ENCODE assay signal across 23 cellular contexts in the genomic region with DNA sequence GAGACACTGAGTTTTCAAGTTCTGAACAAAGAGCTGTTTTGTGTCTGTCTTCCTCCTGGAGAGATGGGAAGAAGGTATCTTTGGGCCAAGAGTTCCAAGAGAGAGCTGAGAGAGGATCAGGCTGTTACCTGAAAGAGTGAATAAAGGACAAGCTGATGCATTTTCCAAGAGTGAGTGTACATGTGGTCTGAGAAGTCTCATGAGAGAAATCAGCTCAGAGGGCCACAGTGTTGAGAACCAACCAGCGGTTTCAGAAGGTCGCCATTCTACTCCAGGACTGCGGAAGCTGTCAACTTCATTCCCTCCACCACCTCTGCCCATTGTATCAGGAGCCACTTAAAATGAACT. TPM values are rescaled to one million over a fixed set of nuclear protein-coding genes. Genes with fewer than 3 reads are reported as not detected.
"Had no signal": no experiment of that assay in that cellular context is flagged by ENCODE, and none has a peak within 500 bp of the region (broad histone marks: within the 10 kb centered on the region; RNA-seq: fewer than 3 reads in every experiment).

No MANE protein-coding gene starts in this region.

- H3K9me3 ChIP-seq: neutrophil, ovary, psoas muscle, thyroid gland had no signal

- DNase-seq: activated CD4-positive, alpha-beta T cell treated with anti-CD3 and anti-CD28 coated beads, Interleukin-2, amount 10 ng/mL, durations not matched to agents 7 days and 5 days; activated CD8-positive, alpha-beta T cell treated with anti-CD3 and anti-CD28 coated beads, Interleukin-2, amount 10 ng/mL, durations not matched to agents 7 days and 5 days; activated gamma-delta T cell treated with Interleukin-2 at 50 U/mL for 16 hours; anterior cingulate cortex; central memory CD4-positive, alpha-beta T cell; dermis blood vessel endothelial cell; effector memory CD4-positive, alpha-beta T cell; left ventricle myocardium superior; ovary; psoas muscle; right cardiac atrium; stimulated activated CD4-positive, alpha-beta T cell treated with anti-CD3 and anti-CD28 coated beads, Interleukin-12 subunit alpha, Interleukin-12 subunit beta, amount 100 ng/mL, for 4 hours; stimulated activated CD4-positive, alpha-beta T cell treated with anti-CD3 and anti-CD28 coated beads, Interleukin-4, amount 100 ng/mL, for 4 hours; stimulated activated naive CD8-positive, alpha-beta T cell treated with anti-CD3 and anti-CD28 coated beads, Interleukin-15, Interleukin-2, amounts not matched to agents 100 U/mL and 50 U/mL, for 24 hours; thyroid gland had no signal

- H3K4me3 ChIP-seq: ovary, psoas muscle, thyroid gland had no signal

- H3K27ac ChIP-seq: neutrophil, ovary, psoas muscle, thyroid gland, VCaP had no signal

- H3K27me3 ChIP-seq: neutrophil, ovary, thyroid gland had no signal

- H3K36me3 ChIP-seq: neutrophil, ovary, thyroid gland had no signal

- H3K4me1 Mint-ChIP-seq: activated CD4-positive, alpha-beta T cell treated with anti-CD3 and anti-CD28 coated beads, Interleukin-2, amount 10 ng/mL, durations not matched to agents 7 days and 5 days; activated naive CD4-positive, alpha-beta T cell treated with anti-CD3 and anti-CD28 coated beads, Interleukin-2, amount 50 U/mL, for 24 hours had no signal

- H3K27ac Mint-ChIP-seq: activated CD4-positive, alpha-beta T cell treated with anti-CD3 and anti-CD28 coated beads, Interleukin-2, amount 10 ng/mL, durations not matched to agents 7 days and 5 days; activated CD8-positive, alpha-beta T cell treated with anti-CD3 and anti-CD28 coated beads, Interleukin-2, amount 10 ng/mL, durations not matched to agents 7 days and 5 days; activated naive CD4-positive, alpha-beta T cell treated with anti-CD3 and anti-CD28 coated beads, Interleukin-2, amount 50 U/mL, for 24 hours; activated T-helper 1 cell treated with anti-CD3 and anti-CD28 coated beads, Interleukin-12 subunit alpha, Interleukin-12 subunit beta, Interleukin-2, Interleukin-4 antibody, amounts not matched to agents 30 ng/mL and 10 ng/mL and 1 ng/mL, durations not matched to agents 14 hours and 24 hours and 36 hours; brain; natural killer cell treated with Interleukin-12 subunit alpha and Interleukin-12 subunit beta and Interleukin-15 and Interleukin-18, amount 100 ng/mL, for 72 hours; T-helper 2 cell treated with Interferon-gamma antibody and Interleukin-4, amounts not matched to agents 5 μg/mL and 100 μg/mL, for 36 hours had no signal

- H3K4me1 ChIP-seq: psoas muscle, thyroid gland had no signal

- H3K36me3 Mint-ChIP-seq: activated naive CD4-positive, alpha-beta T cell treated with anti-CD3 and anti-CD28 coated beads, Interleukin-2, amount 50 U/mL, for 24 hours; brain; natural killer cell treated with Interleukin-12 subunit alpha and Interleukin-12 subunit beta and Interleukin-15 and Interleukin-18, amount 100 ng/mL, for 72 hours had no signal

- ATAC-seq: activated CD4-positive, CD25-positive, alpha-beta regulatory T cell treated with anti-CD3 and anti-CD28 coated beads, Interleukin-2, amount 50 U/mL, for 24 hours; activated CD8-positive, alpha-beta T cell treated with anti-CD3 and anti-CD28 coated beads, Interleukin-2, amount 10 ng/mL, durations not matched to agents 7 days and 5 days; left ventricle myocardium superior; natural killer cell treated with Interleukin-12 subunit alpha and Interleukin-12 subunit beta and Interleukin-15 and Interleukin-18, amount 100 ng/mL, for 72 hours; psoas muscle; right cardiac atrium; stimulated activated naive CD8-positive, alpha-beta T cell treated with anti-CD3 and anti-CD28 coated beads, Interleukin-15, Interleukin-2, amounts not matched to agents 100 U/mL and 50 U/mL, for 24 hours had no signal

- H3K4me3 Mint-ChIP-seq: activated CD4-positive, alpha-beta T cell treated with anti-CD3 and anti-CD28 coated beads, Interleukin-2, amount 10 ng/mL, durations not matched to agents 7 days and 5 days; activated CD8-positive, alpha-beta T cell treated with anti-CD3 and anti-CD28 coated beads, Interleukin-2, amount 10 ng/mL, durations not matched to agents 7 days and 5 days; activated naive CD4-positive, alpha-beta T cell treated with anti-CD3 and anti-CD28 coated beads, Interleukin-2, amount 50 U/mL, for 24 hours; activated T-helper 1 cell treated with anti-CD3 and anti-CD28 coated beads, Interleukin-12 subunit alpha, Interleukin-12 subunit beta, Interleukin-2, Interleukin-4 antibody, amounts not matched to agents 30 ng/mL and 10 ng/mL and 1 ng/mL, durations not matched to agents 14 hours and 24 hours and 36 hours; brain; natural killer cell treated with Interleukin-12 subunit alpha and Interleukin-12 subunit beta and Interleukin-15 and Interleukin-18, amount 100 ng/mL, for 72 hours; T-helper 2 cell treated with Interferon-gamma antibody and Interleukin-4, amounts not matched to agents 5 μg/mL and 100 μg/mL, for 36 hours had no signal

RNA-seq across cellular contexts. Expression of gene PPP2R3A, which starts 42.7 kb away (rescaled TPM):
- total RNA-seq: activated T-helper 1 cell treated with anti-CD3 and anti-CD28 coated beads, Interleukin-12 subunit alpha, Interleukin-12 subunit beta, Interleukin-2, Interleukin-4 antibody, amounts not matched to agents 30 ng/mL and 10 ng/mL and 1 ng/mL, durations not matched to agents 14 hours and 24 hours and 36 hours had no signal
